Comparison of ENCODE assay signal across 28 cellular contexts in the genomic region with DNA sequence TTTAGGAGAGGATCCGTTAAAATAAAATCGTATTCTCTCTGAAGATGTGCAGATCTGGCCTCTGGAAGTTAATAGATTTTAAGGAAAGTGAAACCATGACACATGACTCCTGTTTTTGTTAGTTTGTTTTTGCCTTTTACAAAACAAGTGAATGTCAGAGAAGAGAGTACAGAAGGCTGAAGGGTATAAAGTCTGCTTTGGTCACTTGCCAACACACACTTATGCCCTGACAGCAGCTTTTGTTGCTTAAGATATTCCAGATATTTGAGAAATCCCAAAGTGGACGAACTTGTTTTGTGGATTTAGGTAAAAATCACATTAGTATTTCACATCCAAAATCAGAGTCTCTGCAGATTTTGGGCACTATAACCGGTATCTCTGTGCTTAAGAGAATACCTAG.
DNase-seq lines count a peak whose midpoint lies in the region; ATAC-seq and TF ChIP-seq lines count a peak whose summit lies in the region.
"Had no signal": no experiment of that assay in that cellular context is flagged by ENCODE, and none has a peak within 500 bp of the region (broad histone marks: within the 10 kb centered on the region; RNA-seq: fewer than 3 reads in every experiment).

No MANE protein-coding gene starts in this region.

- intact Hi-C loops in PC-3 (cut with micrococcal nuclease): no loop called here
- intact Hi-C loops in left lung (cut with DNase I): no loop called here
- intact Hi-C loops in colonic mucosa (cut with DNase I): no loop called here

- no peak overlapping the region for H2AFZ ChIP-seq in PC-3 (ENCODE audit: low read length)

- H3K4me1 ChIP-seq in PC-3 (ENCODE audit: insufficient read depth, low read length): no peaks in the 10 kb centered on the region
- H3K4me1 ChIP-seq in left lung: peaks cover 0 to 5% of the 10 kb centered on the region in 2 donors
- H3K4me1 ChIP-seq in subcutaneous abdominal adipose tissue (ENCODE audit: control insufficient read depth in 5 of 5, insufficient read depth in 5 of 5, low read length in 5 of 5): peaks cover 0 to 32% (median 21%) of the 10 kb centered on the region in 5 donors
- H3K4me1 ChIP-seq in colonic mucosa: no peaks in the 10 kb centered on the region
- H3K4me1 ChIP-seq: uterus had no signal

- H3K4me2 ChIP-seq in PC-3 (ENCODE audit: low read length): no peak overlapping the region

- CTCF ChIA-PET in PC-3 (lab: Charles Lee): no interaction called here

- H3K4me3 ChIP-seq in PC-3 (ENCODE audit: low read length) (no peak overlapping the region), left lung (no peak overlapping the region), subcutaneous abdominal adipose tissue (ENCODE audit: low read depth in 1 of 5, low read length in 5 of 5) (no peak overlapping the region), colonic mucosa (no peak overlapping the region)
- H3K4me3 ChIP-seq: mucosa of descending colon, right atrium auricular region, SK-N-MC, uterus had no signal

- H3K27me3 ChIP-seq in PC-3 (ENCODE audit: low read length) (peaks cover 4% of the 10 kb centered on the region), left lung (no peaks in the 10 kb centered on the region), subcutaneous abdominal adipose tissue (ENCODE audit: control insufficient read depth in 5 of 5, insufficient read depth in 4 of 5, low read length in 5 of 5) (no peaks in the 10 kb centered on the region), colonic mucosa (no peaks in the 10 kb centered on the region)
- H3K27me3 ChIP-seq: right atrium auricular region, uterus had no signal

- H3K36me3 ChIP-seq in PC-3 (ENCODE audit: low read depth, low read length): no peaks in the 10 kb centered on the region
- no peaks in the 10 kb centered on the region for H3K36me3 ChIP-seq in left lung
- no peaks in the 10 kb centered on the region for H3K36me3 ChIP-seq in subcutaneous abdominal adipose tissue (ENCODE audit: control insufficient read depth in 5 of 5, insufficient read depth in 5 of 5, low read length in 5 of 5)
- H3K36me3 ChIP-seq in colonic mucosa: no peaks in the 10 kb centered on the region
- H3K36me3 ChIP-seq: right atrium auricular region, uterus had no signal

- TF ChIP-seq CTCF in PC-3 (conservative IDR thresholded peaks at IDR 0.05; ENCODE audit: low read depth, low read length): no peak
- TF ChIP-seq CTCF in left lung (IDR thresholded peaks at IDR 0.05): no peak
- TF ChIP-seq CTCF in colonic mucosa (IDR thresholded peaks at IDR 0.05): no peak

- DNase-seq in NCI-H2029 (lab: John Stamatoyannopoulos, UW) (peak; percentile 11), NCI-H2029 treated with DMSO at 0.1 percent for 48 hours (lab: John Stamatoyannopoulos, UW) (no peak), PC-3 (peak; percentile 25), left lung (no peak), EL (no peak), colonic mucosa (no peak)
- DNase-seq: activated CD4-positive, alpha-beta memory T cell treated with anti-CD3 and anti-CD28 coated beads for 36 hours; activated CD4-positive, CD25-positive, alpha-beta regulatory T cell treated with anti-CD3 and anti-CD28 coated beads, Interleukin-2, amount 50 U/mL, for 72 hours; activated naive CD4-positive, alpha-beta T cell treated with anti-CD3 and anti-CD28 coated beads, Interleukin-2, amount 50 U/mL, for 16 hours; caudate nucleus; CD4-positive, CD25-positive, alpha-beta regulatory T cell; endodermal cell; GOT3; HFFc6; Karpas-422; left ventricle myocardium superior; mucosa of descending colon; MV-4-11; NCI-H748 treated with DMSO at 0.1 percent for 48 hours; stimulated activated CD4-positive, alpha-beta T cell treated with anti-CD3 and anti-CD28 coated beads, Interleukin-4, amount 100 ng/mL, for 4 hours; uterus had no signal

- no peaks in the 10 kb centered on the region for H3K9me3 ChIP-seq in PC-3 (ENCODE audit: low read length)
- no peaks in the 10 kb centered on the region for H3K9me3 ChIP-seq in left lung
- no peaks in the 10 kb centered on the region for H3K9me3 ChIP-seq in subcutaneous abdominal adipose tissue (ENCODE audit: control insufficient read depth in 5 of 5, low read length in 5 of 5)
- no peaks in the 10 kb centered on the region for H3K9me3 ChIP-seq in colonic mucosa
- H3K9me3 ChIP-seq: mucosa of descending colon, right atrium auricular region, uterus had no signal

- no TSS peak for BruUV-seq in PC-3 (replicated peaks; lab: Mats Ljungman, UMichigan)

- no peaks in the 10 kb centered on the region for H3K79me2 ChIP-seq in PC-3 (ENCODE audit: low read length)

- H3K9me2 ChIP-seq in PC-3 (replicated peaks; ENCODE audit: low read length): no peaks in the 10 kb centered on the region

- H4K20me1 ChIP-seq in PC-3 (ENCODE audit: low read length): no peaks in the 10 kb centered on the region

- H3K27ac ChIP-seq in PC-3 (ENCODE audit: low read length) (no peak overlapping the region), left lung (no peak overlapping the region), subcutaneous abdominal adipose tissue (ENCODE audit: low read depth, low read length) (peak overlapping the region; percentile 52), colonic mucosa (no peak overlapping the region)
- H3K27ac ChIP-seq: right atrium auricular region, SK-N-MC had no signal

- no peak overlapping the region for H3K9ac ChIP-seq in PC-3 (ENCODE audit: low read length)
- H3K9ac ChIP-seq in subcutaneous abdominal adipose tissue (ENCODE audit: low read length in 5 of 5): no peak overlapping the region
- H3K9ac ChIP-seq in colonic mucosa (ENCODE audit: low read depth in 2 of 2, low read length in 2 of 2): no peak overlapping the region

- H3F3A ChIP-seq in PC-3 (ENCODE audit: low read length, unreplicated experiment): no peaks in the 10 kb centered on the region

- ATAC-seq in PC-3 (no peak), left lung (peak; percentile 31), GM21367 (IDR thresholded peaks at IDR 0.05; ENCODE audit: unreplicated experiment) (no peak)
- ATAC-seq: activated T-helper 17 cell treated with anti-CD3 and anti-CD28 coated beads, Interleukin-2, amount 50 U/mL, for 72 hours; mucosa of descending colon; natural killer cell treated with Interleukin-12 subunit alpha and Interleukin-12 subunit beta and Interleukin-15 and Interleukin-18, amount 100 ng/mL, for 72 hours; stimulated activated memory B cell treated with anti-CD40 and anti-IgM and Interleukin-4, amounts not matched to agents 10 μg/mL and 1 μg/mL and 100 μg/mL, for 72 hours had no signal

- POLR2A ChIA-PET in PC-3 (lab: Charles Lee; ENCODE audit: unreplicated experiment): no interaction called here

Comparison
In these comparisons a context has a peak if more than half of its experiments do, and no peak if none do; other contexts are left out.
1. DNase-seq: peak in NCI-H2029 (single experiment) and PC-3 (single experiment); none in NCI-H2029 treated with DMSO at 0.1 percent for 48 hours (single experiment), left lung (0 of 2), EL (single experiment) and colonic mucosa (single experiment).